Comparison of ENCODE assay signal across 2 cellular contexts in genomic region chr2:501130-501529, GRCh38.
TF ChIP-seq lines count a peak whose summit lies in the region.

No MANE protein-coding gene starts in this region.

TF ChIP-seq in SK-N-SH, 30 proteins besides CTCF, POLR2A, EP300 and RAD21 (continued from another document):
- TF ChIP-seq IRF3 (IDR thresholded peaks at IDR 0.05; ENCODE audit: low read depth, low read length): no peak
- TF ChIP-seq NFIC (IDR thresholded peaks at IDR 0.05; ENCODE audit: borderline replicate concordance): no peak
- TF ChIP-seq POLR2AphosphoS5 (IDR thresholded peaks at IDR 0.05; ENCODE audit: low read depth, low read length): no peak
- TF ChIP-seq FOSL2 (IDR thresholded peaks at IDR 0.05; ENCODE audit: borderline replicate concordance, low read depth): no peak
- TF ChIP-seq, protein P1, sequence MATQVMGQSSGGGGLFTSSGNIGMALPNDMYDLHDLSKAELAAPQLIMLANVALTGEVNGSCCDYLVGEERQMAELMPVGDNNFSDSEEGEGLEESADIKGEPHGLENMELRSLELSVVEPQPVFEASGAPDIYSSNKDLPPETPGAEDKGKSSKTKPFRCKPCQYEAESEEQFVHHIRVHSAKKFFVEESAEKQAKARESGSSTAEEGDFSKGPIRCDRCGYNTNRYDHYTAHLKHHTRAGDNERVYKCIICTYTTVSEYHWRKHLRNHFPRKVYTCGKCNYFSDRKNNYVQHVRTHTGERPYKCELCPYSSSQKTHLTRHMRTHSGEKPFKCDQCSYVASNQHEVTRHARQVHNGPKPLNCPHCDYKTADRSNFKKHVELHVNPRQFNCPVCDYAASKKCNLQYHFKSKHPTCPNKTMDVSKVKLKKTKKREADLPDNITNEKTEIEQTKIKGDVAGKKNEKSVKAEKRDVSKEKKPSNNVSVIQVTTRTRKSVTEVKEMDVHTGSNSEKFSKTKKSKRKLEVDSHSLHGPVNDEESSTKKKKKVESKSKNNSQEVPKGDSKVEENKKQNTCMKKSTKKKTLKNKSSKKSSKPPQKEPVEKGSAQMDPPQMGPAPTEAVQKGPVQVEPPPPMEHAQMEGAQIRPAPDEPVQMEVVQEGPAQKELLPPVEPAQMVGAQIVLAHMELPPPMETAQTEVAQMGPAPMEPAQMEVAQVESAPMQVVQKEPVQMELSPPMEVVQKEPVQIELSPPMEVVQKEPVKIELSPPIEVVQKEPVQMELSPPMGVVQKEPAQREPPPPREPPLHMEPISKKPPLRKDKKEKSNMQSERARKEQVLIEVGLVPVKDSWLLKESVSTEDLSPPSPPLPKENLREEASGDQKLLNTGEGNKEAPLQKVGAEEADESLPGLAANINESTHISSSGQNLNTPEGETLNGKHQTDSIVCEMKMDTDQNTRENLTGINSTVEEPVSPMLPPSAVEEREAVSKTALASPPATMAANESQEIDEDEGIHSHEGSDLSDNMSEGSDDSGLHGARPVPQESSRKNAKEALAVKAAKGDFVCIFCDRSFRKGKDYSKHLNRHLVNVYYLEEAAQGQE (IDR thresholded peaks at IDR 0.05; ENCODE audit: low read depth, low read length): no peak
- no peak for TF ChIP-seq YY1 (IDR thresholded peaks at IDR 0.05; ENCODE audit: low read depth)

TF ChIP-seq in SK-N-SH treated with all-trans-retinoic acid at 6 μM for 48 hours, 23 proteins besides CTCF, POLR2A, EP300 and RAD21 (continued from another document):
- TF ChIP-seq TSHZ2 (CRISPR knock-in tag; IDR thresholded peaks at IDR 0.05) (no peak), OSR1 (CRISPR knock-in tag; IDR thresholded peaks at IDR 0.05) (no peak), GLIS3 (CRISPR knock-in tag; IDR thresholded peaks at IDR 0.05) (no peak), ZNF8 (CRISPR knock-in tag; IDR thresholded peaks at IDR 0.05) (no peak), CREB5 (CRISPR knock-in tag; IDR thresholded peaks at IDR 0.05; ENCODE audit: low read depth) (no peak), PPARA (CRISPR knock-in tag; IDR thresholded peaks at IDR 0.05; ENCODE audit: borderline replicate concordance) (no peak), ARNTL (CRISPR knock-in tag; IDR thresholded peaks at IDR 0.05; ENCODE audit: borderline replicate concordance, low read depth) (no peak), TCF4 (CRISPR knock-in tag; IDR thresholded peaks at IDR 0.05; ENCODE audit: borderline replicate concordance) (no peak), ZNF565 (CRISPR knock-in tag; conservative IDR thresholded peaks at IDR 0.05; ENCODE audit: low read depth) (no peak), RARB (CRISPR knock-in tag; IDR thresholded peaks at IDR 0.05) (no peak), CSDC2 (CRISPR knock-in tag; IDR thresholded peaks at IDR 0.05) (no peak), ISL1 (CRISPR knock-in tag; IDR thresholded peaks at IDR 0.05) (no peak)
- TF ChIP-seq, protein P2, sequence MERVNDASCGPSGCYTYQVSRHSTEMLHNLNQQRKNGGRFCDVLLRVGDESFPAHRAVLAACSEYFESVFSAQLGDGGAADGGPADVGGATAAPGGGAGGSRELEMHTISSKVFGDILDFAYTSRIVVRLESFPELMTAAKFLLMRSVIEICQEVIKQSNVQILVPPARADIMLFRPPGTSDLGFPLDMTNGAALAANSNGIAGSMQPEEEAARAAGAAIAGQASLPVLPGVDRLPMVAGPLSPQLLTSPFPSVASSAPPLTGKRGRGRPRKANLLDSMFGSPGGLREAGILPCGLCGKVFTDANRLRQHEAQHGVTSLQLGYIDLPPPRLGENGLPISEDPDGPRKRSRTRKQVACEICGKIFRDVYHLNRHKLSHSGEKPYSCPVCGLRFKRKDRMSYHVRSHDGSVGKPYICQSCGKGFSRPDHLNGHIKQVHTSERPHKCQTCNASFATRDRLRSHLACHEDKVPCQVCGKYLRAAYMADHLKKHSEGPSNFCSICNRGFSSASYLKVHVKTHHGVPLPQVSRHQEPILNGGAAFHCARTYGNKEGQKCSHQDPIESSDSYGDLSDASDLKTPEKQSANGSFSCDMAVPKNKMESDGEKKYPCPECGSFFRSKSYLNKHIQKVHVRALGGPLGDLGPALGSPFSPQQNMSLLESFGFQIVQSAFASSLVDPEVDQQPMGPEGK (CRISPR knock-in tag; IDR thresholded peaks at IDR 0.05; ENCODE audit: borderline replicate concordance): no peak
TF ChIP-seq in SK-N-SH treated with all-trans-retinoic acid at 6 μM for 48 hours: peak in this region for 0.
